Comparison of ENCODE assay signal across 1 cellular context in the genomic region with DNA sequence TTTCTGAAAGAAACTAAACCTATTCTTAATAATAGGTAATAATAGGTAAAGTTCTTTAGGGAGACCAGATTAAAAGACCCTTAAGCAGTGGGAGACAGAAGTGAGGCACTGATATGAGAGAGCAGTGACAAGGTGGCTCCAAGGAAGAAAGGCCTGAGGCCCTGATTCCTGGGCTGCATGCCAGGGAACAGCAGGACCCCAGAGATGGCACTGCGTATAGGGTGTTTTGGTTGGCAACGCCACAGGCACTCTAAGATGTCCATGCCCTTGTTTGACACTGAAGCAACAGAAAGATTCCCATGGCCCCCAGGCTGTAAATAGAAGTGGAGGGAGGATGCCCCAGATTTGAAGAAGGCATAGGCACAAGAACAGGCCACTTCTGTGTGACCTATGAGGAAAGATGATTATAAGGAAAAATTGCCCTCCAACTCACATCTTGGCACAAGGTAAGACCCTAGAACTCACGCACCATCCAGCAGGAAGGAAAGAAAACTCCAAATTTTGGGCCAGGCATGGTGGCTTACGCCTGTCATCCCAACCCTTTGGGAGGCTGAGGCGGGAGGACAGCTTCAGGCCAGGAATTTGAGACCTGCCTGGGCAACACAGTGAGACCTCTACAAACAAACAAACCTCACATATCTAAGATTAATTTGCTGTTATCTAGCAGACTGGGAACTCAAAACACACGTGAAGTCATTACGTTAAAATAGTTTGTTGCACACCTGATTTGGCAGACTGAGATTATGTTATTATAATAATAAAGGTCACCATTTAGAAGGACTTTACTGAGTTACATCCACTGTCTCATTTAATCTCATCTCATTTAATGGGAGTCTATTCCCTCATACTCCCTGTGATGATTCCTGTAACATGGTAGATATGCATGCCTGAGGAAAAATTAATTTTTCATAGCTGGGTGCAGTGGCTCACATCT.
A peak's percentile ranks its signal among the peaks of the same experiment; 100 is the strongest.
TF ChIP-seq lines count a peak whose summit lies in the region.

No MANE protein-coding gene starts in this region.

TF ChIP-seq in HEK293, 187 proteins besides CTCF, POLR2A, EP300 and RAD21 (continued from another document and continues in another):
- TF ChIP-seq, protein P1, sequence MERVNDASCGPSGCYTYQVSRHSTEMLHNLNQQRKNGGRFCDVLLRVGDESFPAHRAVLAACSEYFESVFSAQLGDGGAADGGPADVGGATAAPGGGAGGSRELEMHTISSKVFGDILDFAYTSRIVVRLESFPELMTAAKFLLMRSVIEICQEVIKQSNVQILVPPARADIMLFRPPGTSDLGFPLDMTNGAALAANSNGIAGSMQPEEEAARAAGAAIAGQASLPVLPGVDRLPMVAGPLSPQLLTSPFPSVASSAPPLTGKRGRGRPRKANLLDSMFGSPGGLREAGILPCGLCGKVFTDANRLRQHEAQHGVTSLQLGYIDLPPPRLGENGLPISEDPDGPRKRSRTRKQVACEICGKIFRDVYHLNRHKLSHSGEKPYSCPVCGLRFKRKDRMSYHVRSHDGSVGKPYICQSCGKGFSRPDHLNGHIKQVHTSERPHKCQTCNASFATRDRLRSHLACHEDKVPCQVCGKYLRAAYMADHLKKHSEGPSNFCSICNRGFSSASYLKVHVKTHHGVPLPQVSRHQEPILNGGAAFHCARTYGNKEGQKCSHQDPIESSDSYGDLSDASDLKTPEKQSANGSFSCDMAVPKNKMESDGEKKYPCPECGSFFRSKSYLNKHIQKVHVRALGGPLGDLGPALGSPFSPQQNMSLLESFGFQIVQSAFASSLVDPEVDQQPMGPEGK (tag by site-specific recombination; IDR thresholded peaks at IDR 0.05) = peak; percentile 85
- TF ChIP-seq ZNF510 (tag by site-specific recombination; IDR thresholded peaks at IDR 0.05; ENCODE audit: insufficient replicate concordance) (no peak), ZNF513 (tag by site-specific recombination; IDR thresholded peaks at IDR 0.05) (no peak; the same call in 1 of the 2 replicates), ZNF391 (tag by site-specific recombination; IDR thresholded peaks at IDR 0.05; ENCODE audit: borderline replicate concordance, low read depth) (no peak), OVOL3 (tag by site-specific recombination; IDR thresholded peaks at IDR 0.05) (peak; percentile 55), ZFP41 (tag by site-specific recombination; IDR thresholded peaks at IDR 0.05; ENCODE audit: borderline replicate concordance) (no peak), ZNF664 (tag by site-specific recombination; IDR thresholded peaks at IDR 0.05) (peak; percentile 100), REST (tag by site-specific recombination; IDR thresholded peaks at IDR 0.05) (no peak), ZNF785 (tag by site-specific recombination; IDR thresholded peaks at IDR 0.05) (no peak), ZSCAN16 (tag by site-specific recombination; IDR thresholded peaks at IDR 0.05) (no peak), ZIC2 (tag by site-specific recombination; IDR thresholded peaks at IDR 0.05) (peak; percentile 94), ZNF426 (tag by site-specific recombination; IDR thresholded peaks at IDR 0.05) (no peak), ZNF530 (tag by site-specific recombination; IDR thresholded peaks at IDR 0.05; ENCODE audit: low read depth) (no peak), ELK4 (IDR thresholded peaks at IDR 0.05; ENCODE audit: borderline replicate concordance, low read depth, low read length) (no peak), YY1 (tag by site-specific recombination; IDR thresholded peaks at IDR 0.05) (peak; percentile 69), ZNF114 (tag by site-specific recombination; IDR thresholded peaks at IDR 0.05) (no peak), ZNF341 (tag by site-specific recombination; IDR thresholded peaks at IDR 0.05; ENCODE audit: low read depth) (peak; percentile 72), ZBTB48 (tag by site-specific recombination; IDR thresholded peaks at IDR 0.05) (peak; percentile 86), GLIS1 (tag by site-specific recombination; IDR thresholded peaks at IDR 0.05) (peak; percentile 55), ZNF2 (tag by site-specific recombination; IDR thresholded peaks at IDR 0.05) (peak; percentile 45; the same call in 1 of the 2 replicates), GLI2 (tag by site-specific recombination; IDR thresholded peaks at IDR 0.05; ENCODE audit: borderline replicate concordance, low read depth) (no peak), ZNF830 (tag by site-specific recombination; IDR thresholded peaks at IDR 0.05; ENCODE audit: low read depth) (no peak), REPIN1 (tag by site-specific recombination; IDR thresholded peaks at IDR 0.05; ENCODE audit: low read depth) (no peak), ZNF585B (tag by site-specific recombination; IDR thresholded peaks at IDR 0.05) (no peak), ZNF223 (tag by site-specific recombination; IDR thresholded peaks at IDR 0.05) (no peak), GFI1B (tag by site-specific recombination; IDR thresholded peaks at IDR 0.05) (peak; percentile 48; the same call in 1 of the 2 replicates), PBX3 (CRISPR knock-in tag; IDR thresholded peaks at IDR 0.05) (no peak), KLF1 (tag by site-specific recombination; IDR thresholded peaks at IDR 0.05) (peak; percentile 47; the same call in 1 of the 2 replicates), ZNF670 (tag by site-specific recombination; IDR thresholded peaks at IDR 0.05; ENCODE audit: low read depth) (no peak), ZBTB26 (tag by site-specific recombination; optimal IDR thresholded peaks at IDR 0.05) (no peak), ZNF561 (tag by site-specific recombination; IDR thresholded peaks at IDR 0.05; ENCODE audit: borderline replicate concordance) (peak; percentile 70), KLF7 (tag by site-specific recombination; IDR thresholded peaks at IDR 0.05; ENCODE audit: borderline replicate concordance) (no peak; the same call in 1 of the 2 replicates), ZNF302 (tag by site-specific recombination; IDR thresholded peaks at IDR 0.05; ENCODE audit: low read depth) (no peak)
- TF ChIP-seq, protein P2, sequence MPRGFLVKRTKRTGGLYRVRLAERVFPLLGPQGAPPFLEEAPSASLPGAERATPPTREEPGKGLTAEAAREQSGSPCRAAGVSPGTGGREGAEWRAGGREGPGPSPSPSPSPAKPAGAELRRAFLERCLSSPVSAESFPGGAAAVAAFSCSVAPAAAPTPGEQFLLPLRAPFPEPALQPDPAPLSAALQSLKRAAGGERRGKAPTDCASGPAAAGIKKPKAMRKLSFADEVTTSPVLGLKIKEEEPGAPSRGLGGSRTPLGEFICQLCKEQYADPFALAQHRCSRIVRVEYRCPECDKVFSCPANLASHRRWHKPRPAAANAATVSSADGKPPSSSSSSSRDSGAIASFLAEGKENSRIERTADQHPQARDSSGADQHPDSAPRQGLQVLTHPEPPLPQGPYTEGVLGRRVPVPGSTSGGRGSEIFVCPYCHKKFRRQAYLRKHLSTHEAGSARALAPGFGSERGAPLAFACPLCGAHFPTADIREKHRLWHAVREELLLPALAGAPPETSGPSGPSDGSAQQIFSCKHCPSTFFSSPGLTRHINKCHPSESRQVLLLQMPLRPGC (tag by site-specific recombination; IDR thresholded peaks at IDR 0.05) = no peak
- TF ChIP-seq, protein P3, sequence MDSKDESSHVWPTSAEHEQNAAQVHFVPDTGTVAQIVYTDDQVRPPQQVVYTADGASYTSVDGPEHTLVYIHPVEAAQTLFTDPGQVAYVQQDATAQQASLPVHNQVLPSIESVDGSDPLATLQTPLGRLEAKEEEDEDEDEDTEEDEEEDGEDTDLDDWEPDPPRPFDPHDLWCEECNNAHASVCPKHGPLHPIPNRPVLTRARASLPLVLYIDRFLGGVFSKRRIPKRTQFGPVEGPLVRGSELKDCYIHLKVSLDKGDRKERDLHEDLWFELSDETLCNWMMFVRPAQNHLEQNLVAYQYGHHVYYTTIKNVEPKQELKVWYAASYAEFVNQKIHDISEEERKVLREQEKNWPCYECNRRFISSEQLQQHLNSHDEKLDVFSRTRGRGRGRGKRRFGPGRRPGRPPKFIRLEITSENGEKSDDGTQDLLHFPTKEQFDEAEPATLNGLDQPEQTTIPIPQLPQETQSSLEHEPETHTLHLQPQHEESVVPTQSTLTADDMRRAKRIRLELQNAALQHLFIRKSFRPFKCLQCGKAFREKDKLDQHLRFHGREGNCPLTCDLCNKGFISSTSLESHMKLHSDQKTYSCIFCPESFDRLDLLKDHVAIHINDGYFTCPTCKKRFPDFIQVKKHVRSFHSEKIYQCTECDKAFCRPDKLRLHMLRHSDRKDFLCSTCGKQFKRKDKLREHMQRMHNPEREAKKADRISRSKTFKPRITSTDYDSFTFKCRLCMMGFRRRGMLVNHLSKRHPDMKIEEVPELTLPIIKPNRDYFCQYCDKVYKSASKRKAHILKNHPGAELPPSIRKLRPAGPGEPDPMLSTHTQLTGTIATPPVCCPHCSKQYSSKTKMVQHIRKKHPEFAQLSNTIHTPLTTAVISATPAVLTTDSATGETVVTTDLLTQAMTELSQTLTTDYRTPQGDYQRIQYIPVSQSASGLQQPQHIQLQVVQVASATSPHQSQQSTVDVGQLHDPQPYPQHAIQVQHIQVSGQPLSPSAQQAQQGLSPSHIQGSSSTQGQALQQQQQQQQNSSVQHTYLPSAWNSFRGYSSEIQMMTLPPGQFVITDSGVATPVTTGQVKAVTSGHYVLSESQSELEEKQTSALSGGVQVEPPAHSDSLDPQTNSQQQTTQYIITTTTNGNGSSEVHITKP (tag by site-specific recombination; IDR thresholded peaks at IDR 0.05) = peak; percentile 51; the same call in 1 of the 2 replicates
- TF ChIP-seq, protein P4, sequence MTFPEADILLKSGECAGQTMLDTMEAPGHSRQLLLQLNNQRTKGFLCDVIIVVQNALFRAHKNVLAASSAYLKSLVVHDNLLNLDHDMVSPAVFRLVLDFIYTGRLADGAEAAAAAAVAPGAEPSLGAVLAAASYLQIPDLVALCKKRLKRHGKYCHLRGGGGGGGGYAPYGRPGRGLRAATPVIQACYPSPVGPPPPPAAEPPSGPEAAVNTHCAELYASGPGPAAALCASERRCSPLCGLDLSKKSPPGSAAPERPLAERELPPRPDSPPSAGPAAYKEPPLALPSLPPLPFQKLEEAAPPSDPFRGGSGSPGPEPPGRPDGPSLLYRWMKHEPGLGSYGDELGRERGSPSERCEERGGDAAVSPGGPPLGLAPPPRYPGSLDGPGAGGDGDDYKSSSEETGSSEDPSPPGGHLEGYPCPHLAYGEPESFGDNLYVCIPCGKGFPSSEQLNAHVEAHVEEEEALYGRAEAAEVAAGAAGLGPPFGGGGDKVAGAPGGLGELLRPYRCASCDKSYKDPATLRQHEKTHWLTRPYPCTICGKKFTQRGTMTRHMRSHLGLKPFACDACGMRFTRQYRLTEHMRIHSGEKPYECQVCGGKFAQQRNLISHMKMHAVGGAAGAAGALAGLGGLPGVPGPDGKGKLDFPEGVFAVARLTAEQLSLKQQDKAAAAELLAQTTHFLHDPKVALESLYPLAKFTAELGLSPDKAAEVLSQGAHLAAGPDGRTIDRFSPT (tag by site-specific recombination; IDR thresholded peaks at IDR 0.05) = no peak
